Comparison of ENCODE assay signal across 1 cellular context in genomic region chr6:150874184-150874583, GRCh38.
TF ChIP-seq lines count a peak whose summit lies in the region.

No MANE protein-coding gene starts in this region.

TF ChIP-seq in WTC11, 78 proteins besides CTCF, POLR2A, EP300 and RAD21:
- TF ChIP-seq ZSCAN18 (CRISPR knock-in tag; IDR thresholded peaks at IDR 0.05), result no peak
